ENCODE assay signal across 14 cellular contexts in genomic region chr13:73304442-73304841, GRCh38.
"Had no signal": no experiment of that assay in that cellular context is flagged by ENCODE, and none has a peak within 500 bp of the region (broad histone marks: within the 10 kb centered on the region; RNA-seq: fewer than 3 reads in every experiment).

No MANE protein-coding gene starts in this region.

- DNase-seq: activated CD4-positive, alpha-beta T cell treated with anti-CD3 and anti-CD28 coated beads, Interleukin-2, amount 10 ng/mL, durations not matched to agents 7 days and 5 days; activated CD4-positive, CD25-positive, alpha-beta regulatory T cell treated with anti-CD3 and anti-CD28 coated beads, Interleukin-2, amount 50 U/mL, for 72 hours; activated naive CD4-positive, alpha-beta T cell treated with anti-CD3 and anti-CD28 coated beads, Interleukin-2, amount 10 ng/mL, durations not matched to agents 7 days and 5 days; activated naive CD8-positive, alpha-beta T cell treated with anti-CD3 and anti-CD28 coated beads, Interleukin-2, amount 10 ng/mL, durations not matched to agents 7 days and 5 days; effector CD4-positive, alpha-beta T cell; gastrocnemius medialis; left colon; midbrain; naive thymus-derived CD4-positive, alpha-beta T cell; ovary; right lobe of liver had no signal

- H3K27me3 ChIP-seq: gastrocnemius medialis, hepatocyte, ovary, right lobe of liver, tibial nerve had no signal

- ATAC-seq: gastrocnemius medialis; left colon; naive thymus-derived CD4-positive, alpha-beta T cell; right lobe of liver had no signal

- H3K79me2 ChIP-seq: hepatocyte had no signal

- H3K4me2 ChIP-seq: hepatocyte had no signal

- FAIRE-seq: endometrium had no signal

- H3K9me3 ChIP-seq: gastrocnemius medialis, ovary, right lobe of liver, tibial nerve had no signal

- H3K4me3 ChIP-seq: gastrocnemius medialis, hepatocyte, ovary, right lobe of liver, tibial nerve had no signal

- H3K27ac ChIP-seq: gastrocnemius medialis, hepatocyte, ovary, right lobe of liver, tibial nerve had no signal

- H3K36me3 ChIP-seq: gastrocnemius medialis, ovary, right lobe of liver, tibial nerve had no signal

- H2AFZ ChIP-seq: hepatocyte had no signal

- H3K4me1 ChIP-seq: gastrocnemius medialis, tibial nerve had no signal
